13 cellular contexts compared by ENCODE assay signal in genomic region chr19:51751655-51752054, GRCh38. TPM values are rescaled to one million over a fixed set of nuclear protein-coding genes. Genes with fewer than 3 reads are reported as not detected.
DNase-seq lines count a peak whose midpoint lies in the region; ATAC-seq, FAIRE-seq and TF ChIP-seq lines count a peak whose summit lies in the region.
"Had no signal": no experiment of that assay in that cellular context is flagged by ENCODE, and none has a peak within 500 bp of the region (broad histone marks: within the 10 kb centered on the region; RNA-seq: fewer than 3 reads in every experiment).

TSS of gene FPR1 (minus strand) at chr19:51751878. CDS start at chr19:51746994, 4,884 bp downstream.

- no peak within 1 kb of the TSS for H3K27ac Mint-ChIP-seq in memory B cell
- H3K27ac Mint-ChIP-seq: GM23338 had no signal

- peaks cover 0 to 2% (median 0%) of the 10 kb centered on the region in 4 donors for H3K4me1 ChIP-seq in liver (ENCODE audit: control insufficient read depth in 4 of 4, insufficient read depth in 4 of 4, low read length in 3 of 4)
- no peaks in the 10 kb centered on the region for H3K4me1 ChIP-seq in HepG2 (ENCODE audit: insufficient read depth, low read length)
- H3K4me1 ChIP-seq in aorta (ENCODE audit: control insufficient read depth in 1 of 2, insufficient read depth in 2 of 2, low read length in 2 of 2): no peaks in the 10 kb centered on the region
- H3K4me1 ChIP-seq: A549 had no signal

- H3K27ac ChIP-seq in liver (ENCODE audit: low read depth in 1 of 2, low read length in 2 of 2) (peak within 1 kb of the TSS; percentile 37 to 39), HepG2 (ENCODE audit: extremely low read length, insufficient read depth, low read length) (no peak within 1 kb of the TSS), aorta (ENCODE audit: low read depth in 1 of 2, low read length in 2 of 2) (no peak within 1 kb of the TSS)
- H3K27ac ChIP-seq: A549 had no signal

- TF ChIP-seq CTCF in liver (IDR thresholded peaks at IDR 0.05; ENCODE audit: low read depth, low read length, missing input control): no peak
- no peak for TF ChIP-seq CTCF in HepG2 (CRISPR knock-in tag; IDR thresholded peaks at IDR 0.05)
- TF ChIP-seq CTCF in cardiac fibroblast (IDR thresholded peaks at IDR 0.05; ENCODE audit: low read depth, low read length): no peak

- H3K27me3 ChIP-seq in liver (ENCODE audit: control insufficient read depth in 4 of 4, insufficient read depth in 4 of 4, low read length in 3 of 4) (no peaks in the 10 kb centered on the region), HepG2 (ENCODE audit: control insufficient read depth in 1 of 2, insufficient read depth in 2 of 2, low read length in 2 of 2) (no peaks in the 10 kb centered on the region; a peak in 1 of 5 replicates), aorta (ENCODE audit: control insufficient read depth in 1 of 2, insufficient read depth in 2 of 2, low read length in 1 of 2) (no peaks in the 10 kb centered on the region)

- CTCF ChIA-PET in HepG2 (lab: Yijun Ruan, JAX; ENCODE audit: low intra/inter-chr PET ratio, low total read pairs): no interaction called here

- no peak for FAIRE-seq in HepG2 (lab: Jason Lieb, UNC)
- FAIRE-seq: A549 had no signal

- H3K9me3 ChIP-seq in liver (ENCODE audit: control insufficient read depth in 4 of 4, low read length in 3 of 4) (peaks cover 0 to 6% (median 2%) of the 10 kb centered on the region in 4 donors), HepG2 (ENCODE audit: low read length) (no peaks in the 10 kb centered on the region; the same call in 1 of the 2 replicates), aorta (ENCODE audit: control insufficient read depth, low read length) (peaks cover 2% of the 10 kb centered on the region)

- peaks cover 10% of the 10 kb centered on the region for H3K4me1 Mint-ChIP-seq in memory B cell
- H3K4me1 Mint-ChIP-seq: GM23338, neural crest cell had no signal

- H3K9ac ChIP-seq in liver (ENCODE audit: low read depth in 1 of 2, low read length in 2 of 2): no peak within 1 kb of the TSS
- H3K9ac ChIP-seq in HepG2 (ENCODE audit: insufficient read depth, low read depth, low read length): no peak within 1 kb of the TSS

- H2AFZ ChIP-seq in HepG2 (ENCODE audit: low read length): no peak within 1 kb of the TSS
- H2AFZ ChIP-seq: GM23338 had no signal

- H3K4me2 ChIP-seq in HepG2 (ENCODE audit: low read depth, low read length): no peak within 1 kb of the TSS
- H3K4me2 ChIP-seq: A549, GM23338 had no signal

- H4K20me1 ChIP-seq in HepG2 (ENCODE audit: insufficient read depth, low read length): no peaks in the 10 kb centered on the region

- in situ Hi-C loops in HepG2 (cut with HindIII; ENCODE audit: extremely low pct_ligation_motif_present, low pct_unique_long_range_greater_than_20kb): no loop called here

- DNase-seq in HepG2 (ENCODE audit: low spot score) (no peak), cardiac fibroblast (ENCODE audit: low read depth in 2 of 2) (peak; percentile 66 to 90), memory B cell (ENCODE audit: low spot score in 2 of 2) (no peak), aorta (no peak)
- DNase-seq: activated naive CD4-positive, alpha-beta T cell treated with anti-CD3 and anti-CD28 coated beads, Interleukin-2, amount 50 U/mL, for 16 hours; NCI-H446 had no signal

- peaks cover 19% of the 10 kb centered on the region for H3K9me3 Mint-ChIP-seq in memory B cell

- H3K27me3 Mint-ChIP-seq in memory B cell: peaks cover 5% of the 10 kb centered on the region

- no peak for ATAC-seq in HepG2
- ATAC-seq in memory B cell (ENCODE audit: low read depth): peak; percentile 79
- ATAC-seq in aorta (ENCODE audit: low FRiP score): no peak
- no peak for ATAC-seq in HG02852 (IDR thresholded peaks at IDR 0.05; ENCODE audit: unreplicated experiment)
- ATAC-seq in HG02678 (IDR thresholded peaks at IDR 0.05; ENCODE audit: unreplicated experiment): no peak
- no peak for ATAC-seq in GM21576 (IDR thresholded peaks at IDR 0.05; ENCODE audit: unreplicated experiment)
- ATAC-seq: A549, GM23338 had no signal

- no peak for TF ChIP-seq EP300 in HepG2 (IDR thresholded peaks at IDR 0.05; ENCODE audit: low read depth in 2 of 2, low read length in 2 of 2)
- no peak for TF ChIP-seq EP300 in HepG2 (CRISPR knock-in tag; IDR thresholded peaks at IDR 0.05; ENCODE audit: borderline replicate concordance)

- H3K79me2 ChIP-seq in HepG2 (ENCODE audit: insufficient read depth, low read length): no peaks in the 10 kb centered on the region

- POLR2A ChIA-PET in HepG2 (lab: Yijun Ruan, JAX): no interaction called here

- peak within 1 kb of the TSS; percentile 18 for H3K4me3 Mint-ChIP-seq in memory B cell
- H3K4me3 Mint-ChIP-seq: GM23338, neural crest cell had no signal

- H3K4me3 ChIP-seq in liver (ENCODE audit: low read depth in 1 of 3, low read length in 3 of 3) (peak within 1 kb of the TSS in 2 of 3 donors; percentile 15 to 18), HepG2 (replicated peaks in 1 of 3; ENCODE audit: insufficient read depth in 1 of 3, low read depth in 2 of 3, low read length in 3 of 3) (no peak within 1 kb of the TSS), cardiac fibroblast (replicated peaks in 1 of 2; ENCODE audit: low read depth in 2 of 2, low read length in 2 of 2) (no peak within 1 kb of the TSS), aorta (ENCODE audit: low read length in 2 of 2) (no peak within 1 kb of the TSS)
- H3K4me3 ChIP-seq: A549, GM23338 had no signal

- peaks cover 2% of the 10 kb centered on the region for H3K36me3 Mint-ChIP-seq in memory B cell

- TF ChIP-seq RAD21 in liver (IDR thresholded peaks at IDR 0.05): no peak
- no peak for TF ChIP-seq RAD21 in HepG2 (CRISPR knock-in tag; IDR thresholded peaks at IDR 0.05)

- intact Hi-C loops in HepG2 (cut with micrococcal nuclease; ENCODE audit: unreplicated experiment): no loop called here
- intact Hi-C loops in aorta (cut with DNase I): no loop called here

- 74% methylated on average over 2 of the region's 2 CpGs for WGBS in liver
- 0% methylated on average over 2 of the region's 2 CpGs for WGBS in HepG2 (ENCODE audit: low lambda C conversion rate)
- 74 to 82% methylated on average over 2 of the region's 2 CpGs for WGBS in aorta, 2 donors

- no TSS peak for BruUV-seq in HepG2 (replicated peaks; lab: Mats Ljungman, UMichigan)

- H3K36me3 ChIP-seq in liver (ENCODE audit: control insufficient read depth in 4 of 4, insufficient read depth in 3 of 4, low read depth in 1 of 4, low read length in 3 of 4) (no peaks in the 10 kb centered on the region), HepG2 (replicated peaks in 1 of 2; ENCODE audit: control insufficient read depth in 1 of 2, insufficient read depth in 2 of 2, low read length in 2 of 2) (no peaks in the 10 kb centered on the region), aorta (ENCODE audit: control insufficient read depth in 1 of 2, insufficient read depth in 2 of 2, low read length in 1 of 2) (no peaks in the 10 kb centered on the region)

- no peak for TF ChIP-seq POLR2A in HepG2 (IDR thresholded peaks at IDR 0.05; ENCODE audit: insufficient read depth in 1 of 2, low read depth in 2 of 2, low read length in 2 of 2)

TF ChIP-seq in liver, 16 proteins besides CTCF, POLR2A, EP300 and RAD21 (continues in another document):
- TF ChIP-seq MAX (IDR thresholded peaks at IDR 0.05) (no peak), ATF3 (IDR thresholded peaks at IDR 0.05) (no peak), FOXA2 (IDR thresholded peaks at IDR 0.05) (no peak), HNF4A (conservative IDR thresholded peaks at IDR 0.05) (no peak)

TF ChIP-seq in HepG2, 621 proteins besides CTCF, POLR2A, EP300 and RAD21 (continues in another document):
- TF ChIP-seq E2F1 (CRISPR knock-in tag; IDR thresholded peaks at IDR 0.05): no peak
- no peak for TF ChIP-seq SOX6 (IDR thresholded peaks at IDR 0.05)
- TF ChIP-seq SOX6 (CRISPR knock-in tag; IDR thresholded peaks at IDR 0.05): no peak
- no peak for TF ChIP-seq HNRNPL (IDR thresholded peaks at IDR 0.05; ENCODE audit: low read depth, low read length)
- TF ChIP-seq KDM4B (CRISPR knock-in tag; IDR thresholded peaks at IDR 0.05): no peak

RNA-seq across cellular contexts. Expression of gene FPR1, which starts in this region (rescaled TPM):
- total RNA-seq in liver (10 to 100 TPM in 1 of 2 donors, 1 to 10 TPM in 1; 9.9 to 17.0 TPM), HepG2 (2016; rRNA removed; fragmentation: Illumina TruSeq; extraction: Trizol) (not detected in 2 replicates), aorta (10 to 100 TPM; 19.0 to 37.1 TPM)
- polyA plus RNA-seq in liver (1 to 10 TPM; 2.7 to 6.3 TPM), HepG2 (2011; rRNA removed) (0.07 TPM in 1 of 2 replicates, not detected in the other), aorta (10 to 100 TPM in 1 of 2 donors, under 1 TPM in 1; 0.77 to 13.5 TPM)
- total RNA-seq in HepG2 (2016; cell fraction: cytosol; rRNA removed; fragmentation: Illumina TruSeq; extraction: Trizol; ENCODE audit: low read depth): not detected in 2 replicates
- not detected in 2 replicates for total RNA-seq in HepG2 (2016; cell fraction: insoluble cytoplasmic fraction; rRNA removed; fragmentation: Illumina TruSeq; extraction: Trizol)
- total RNA-seq in HepG2 (2016; cell fraction: membrane; rRNA removed; fragmentation: Illumina TruSeq; extraction: Trizol): not detected in 2 replicates
- total RNA-seq in HepG2 (2016; cell fraction: nucleus; rRNA removed; fragmentation: Illumina TruSeq; extraction: Trizol): not detected in 2 replicates
- 0.03 TPM in 1 of 2 replicates, not detected in the other for polyA plus RNA-seq in HepG2 (2011; cell fraction: cytosol; rRNA removed)
- not detected in 2 replicates for polyA plus RNA-seq in HepG2 (2011; cell fraction: nucleus; rRNA removed)
- 0.27 TPM in 1 of 2 replicates, not detected in the other for polyA plus RNA-seq in HepG2 (2012)
- not detected in 2 replicates for polyA plus RNA-seq in HepG2 (2016; cell fraction: cytosol; fragmentation: Illumina TruSeq; extraction: Trizol; ENCODE audit: low read depth)
- not detected in 2 replicates for polyA plus RNA-seq in HepG2 (2016; cell fraction: insoluble cytoplasmic fraction; fragmentation: Illumina TruSeq; extraction: Trizol; ENCODE audit: low read depth)
- polyA plus RNA-seq in HepG2 (2016; cell fraction: membrane; fragmentation: Illumina TruSeq; extraction: Trizol; ENCODE audit: low read depth): not detected in 2 replicates
- not detected in 2 replicates for polyA plus RNA-seq in HepG2 (2016; cell fraction: nucleus; fragmentation: Illumina TruSeq; extraction: Trizol; ENCODE audit: insufficient read depth, low read depth)
- not detected in 2 replicates for polyA minus RNA-seq in HepG2 (2011; rRNA and poly(A)+ RNA removed; ENCODE audit: low replicate concordance)
- polyA minus RNA-seq in HepG2 (2011; cell fraction: cytosol; rRNA and poly(A)+ RNA removed): not detected in 2 replicates
- not detected in 2 replicates for polyA minus RNA-seq in HepG2 (2011; cell fraction: nucleus; rRNA and poly(A)+ RNA removed)
- total RNA-seq: GM23338, neural crest cell had no signal
- polyA plus RNA-seq: A549, GM23338 had no signal

Comparison
In these comparisons a context has a peak if more than half of its experiments do, and no peak if none do; other contexts are left out.
1. RNA of gene FPR1 (total RNA-seq): 19.0 to 37.1 TPM in aorta and 9.9 to 17.0 TPM in liver; not detected in HepG2; every median in the first group is over 10 times any median in the second.
2. H3K27ac ChIP-seq: peak in liver (2 of 2); none in HepG2 (single experiment) and aorta (0 of 2).
3. H3K4me3 ChIP-seq: peak in liver (2 of 3); none in HepG2 (0 of 3), cardiac fibroblast (0 of 2) and aorta (0 of 2).
4. DNase-seq: peak in cardiac fibroblast (2 of 2); none in HepG2 (single experiment), memory B cell (0 of 2) and aorta (0 of 2).